In the genomic region with DNA sequence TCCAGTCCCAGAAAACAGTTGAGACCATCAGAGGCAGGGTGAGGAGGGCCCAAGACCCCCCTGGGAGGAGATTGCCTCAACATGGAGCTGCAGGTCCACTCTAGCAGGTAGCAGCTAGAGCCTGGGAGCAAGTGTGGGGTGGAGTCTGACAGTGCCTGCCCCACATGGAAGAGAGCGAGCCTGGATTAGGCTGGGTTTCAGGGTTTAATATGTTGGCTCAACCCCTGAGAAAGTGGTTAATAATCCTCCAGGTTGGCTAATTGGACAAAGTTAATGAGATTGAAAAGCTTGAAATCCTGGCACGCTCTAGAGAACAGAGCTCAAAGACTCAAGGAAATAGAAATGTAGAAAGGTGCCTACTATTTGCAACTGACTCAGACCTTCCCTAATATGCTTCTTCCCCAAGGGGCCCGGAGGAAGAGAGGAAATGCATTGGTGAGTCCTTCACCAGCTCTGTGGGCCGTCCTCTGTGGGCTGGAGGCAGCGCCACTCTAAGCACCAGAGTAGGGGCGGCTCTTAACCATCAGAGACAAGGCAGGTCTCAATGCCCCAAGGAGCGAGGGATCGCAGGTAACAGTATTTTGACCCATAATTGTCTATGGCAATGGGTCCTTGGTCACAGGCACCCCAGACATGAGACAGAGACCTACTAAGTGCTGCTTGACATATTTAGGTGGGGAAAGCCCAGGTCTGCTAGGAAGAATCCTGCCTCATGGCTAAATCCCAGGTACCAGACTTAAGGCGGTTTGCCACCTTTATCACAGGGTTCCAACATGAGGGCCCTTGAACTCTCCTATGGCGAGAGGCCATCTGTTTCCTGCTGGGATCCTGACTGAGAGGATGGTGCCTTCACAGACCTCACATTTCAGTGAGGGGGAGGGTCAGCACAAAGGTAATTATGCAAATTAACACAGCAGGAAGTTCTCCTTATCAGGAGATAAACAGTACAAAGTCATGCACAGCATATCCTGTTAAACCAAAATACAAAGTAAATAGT, we compare ENCODE assay signal across 8 cellular contexts. TPM values are rescaled to one million over a fixed set of nuclear protein-coding genes. Genes with fewer than 3 reads are reported as not detected.
DNase-seq lines count a peak whose midpoint lies in the region; ATAC-seq and TF ChIP-seq lines count a peak whose summit lies in the region.

No MANE protein-coding gene starts in this region.

- H3K4me1 Mint-ChIP-seq in activated CD8-positive, alpha-beta T cell treated with anti-CD3 and anti-CD28 coated beads for 36 hours (ENCODE audit: low read depth) = peaks cover 60% of the 10 kb centered on the region
- H3K4me1 Mint-ChIP-seq in activated CD8-positive, alpha-beta T cell treated with anti-CD3 and anti-CD28 coated beads, Interleukin-2, amount 10 ng/mL, durations not matched to agents 7 days and 5 days (ENCODE audit: low read depth) = peaks cover 70% of the 10 kb centered on the region
- H3K4me1 Mint-ChIP-seq in activated naive CD8-positive, alpha-beta T cell treated with anti-CD3 and anti-CD28 coated beads for 36 hours = peaks cover 65% of the 10 kb centered on the region

- intact Hi-C loops in activated CD8-positive, alpha-beta T cell treated with anti-CD3 and anti-CD28 coated beads for 36 hours (cut with micrococcal nuclease) = no loop called here
- intact Hi-C loops in sciatic nerve (cut with DNase I) = no loop called here

- CTCF ChIA-PET in activated CD8-positive, alpha-beta T cell treated with anti-CD3 and anti-CD28 coated beads for 36 hours (lab: Charles Lee) = interaction anchor here (0.8 to 1.0 kb wide), 3 partner anchors 12 to 131 kb away, joined by 3 to 6 read pairs (median 3); no protein-coding TSS in a partner anchor
- CTCF ChIA-PET in activated CD8-positive, alpha-beta T cell treated with anti-CD3 and anti-CD28 coated beads, Interleukin-2, amount 10 ng/mL, durations not matched to agents 7 days and 5 days (lab: Charles Lee) = interaction anchor here (1.0 to 1.3 kb wide), 2 partner anchors 42 to 160 kb away, joined by 3 read pairs; no protein-coding TSS in a partner anchor

- peak; percentile 42 for DNase-seq in activated CD8-positive, alpha-beta T cell treated with anti-CD3 and anti-CD28 coated beads for 36 hours
- no peak for DNase-seq in activated CD8-positive, alpha-beta T cell treated with anti-CD3 and anti-CD28 coated beads, Interleukin-2, amount 10 ng/mL, durations not matched to agents 7 days and 5 days
- peak; percentile 85 for DNase-seq in NCI-H2107 treated with DMSO at 0.1 percent for 48 hours (lab: John Stamatoyannopoulos, UW; ENCODE audit: unreplicated experiment)
- DNase-seq in activated naive CD8-positive, alpha-beta T cell treated with anti-CD3 and anti-CD28 coated beads for 36 hours = no peak
- DNase-seq in sciatic nerve (ENCODE audit: low spot score) = peak; percentile 37
- no peak for DNase-seq in globus pallidus (ENCODE audit: low spot score)
- no peak for DNase-seq in caudate nucleus (lab: John Stamatoyannopoulos, UW)

- no peaks in the 10 kb centered on the region for H3K27me3 Mint-ChIP-seq in activated CD8-positive, alpha-beta T cell treated with anti-CD3 and anti-CD28 coated beads for 36 hours
- no peaks in the 10 kb centered on the region for H3K27me3 Mint-ChIP-seq in activated CD8-positive, alpha-beta T cell treated with anti-CD3 and anti-CD28 coated beads, Interleukin-2, amount 10 ng/mL, durations not matched to agents 7 days and 5 days (ENCODE audit: low read depth)
- no peaks in the 10 kb centered on the region for H3K27me3 Mint-ChIP-seq in activated naive CD8-positive, alpha-beta T cell treated with anti-CD3 and anti-CD28 coated beads for 36 hours

- H3K27ac ChIP-seq in caudate nucleus (ENCODE audit: low read depth, low read length) = no peak overlapping the region

- no peak for ATAC-seq in activated CD8-positive, alpha-beta T cell treated with anti-CD3 and anti-CD28 coated beads for 36 hours
- ATAC-seq in activated CD8-positive, alpha-beta T cell treated with anti-CD3 and anti-CD28 coated beads, Interleukin-2, amount 10 ng/mL, durations not matched to agents 7 days and 5 days = no peak
- ATAC-seq in sciatic nerve (no peak), HG02885 (IDR thresholded peaks at IDR 0.05; ENCODE audit: poor library complexity, unreplicated experiment) (no peak)

- H3K27ac Mint-ChIP-seq in activated CD8-positive, alpha-beta T cell treated with anti-CD3 and anti-CD28 coated beads for 36 hours = no peak overlapping the region
- no peak overlapping the region for H3K27ac Mint-ChIP-seq in activated CD8-positive, alpha-beta T cell treated with anti-CD3 and anti-CD28 coated beads, Interleukin-2, amount 10 ng/mL, durations not matched to agents 7 days and 5 days
- peak overlapping the region; percentile 10 for H3K27ac Mint-ChIP-seq in activated naive CD8-positive, alpha-beta T cell treated with anti-CD3 and anti-CD28 coated beads for 36 hours

- H3K9me3 Mint-ChIP-seq in activated CD8-positive, alpha-beta T cell treated with anti-CD3 and anti-CD28 coated beads for 36 hours = no peaks in the 10 kb centered on the region
- H3K9me3 Mint-ChIP-seq in activated CD8-positive, alpha-beta T cell treated with anti-CD3 and anti-CD28 coated beads, Interleukin-2, amount 10 ng/mL, durations not matched to agents 7 days and 5 days (ENCODE audit: insufficient read depth) = peaks cover 7% of the 10 kb centered on the region
- peaks cover 9% of the 10 kb centered on the region for H3K9me3 Mint-ChIP-seq in activated naive CD8-positive, alpha-beta T cell treated with anti-CD3 and anti-CD28 coated beads for 36 hours

- POLR2A ChIA-PET in activated CD8-positive, alpha-beta T cell treated with anti-CD3 and anti-CD28 coated beads for 36 hours (lab: Charles Lee) = interaction anchor here (0.6 to 1.2 kb wide), 4 partner anchors 12 to 177 kb away, joined by 3 read pairs; no protein-coding TSS in a partner anchor
- POLR2A ChIA-PET in activated CD8-positive, alpha-beta T cell treated with anti-CD3 and anti-CD28 coated beads, Interleukin-2, amount 10 ng/mL, durations not matched to agents 7 days and 5 days (lab: Charles Lee) = no interaction called here

- TF ChIP-seq CTCF in activated CD8-positive, alpha-beta T cell treated with anti-CD3 and anti-CD28 coated beads for 36 hours (IDR thresholded peaks at IDR 0.05) = no peak

- H3K4me3 Mint-ChIP-seq in activated CD8-positive, alpha-beta T cell treated with anti-CD3 and anti-CD28 coated beads for 36 hours = no peak overlapping the region
- H3K4me3 Mint-ChIP-seq in activated CD8-positive, alpha-beta T cell treated with anti-CD3 and anti-CD28 coated beads, Interleukin-2, amount 10 ng/mL, durations not matched to agents 7 days and 5 days = no peak overlapping the region
- H3K4me3 Mint-ChIP-seq in activated naive CD8-positive, alpha-beta T cell treated with anti-CD3 and anti-CD28 coated beads for 36 hours = no peak overlapping the region

- H3K36me3 Mint-ChIP-seq in activated CD8-positive, alpha-beta T cell treated with anti-CD3 and anti-CD28 coated beads for 36 hours (ENCODE audit: low read depth) = no peaks in the 10 kb centered on the region
- peaks cover 4% of the 10 kb centered on the region for H3K36me3 Mint-ChIP-seq in activated CD8-positive, alpha-beta T cell treated with anti-CD3 and anti-CD28 coated beads, Interleukin-2, amount 10 ng/mL, durations not matched to agents 7 days and 5 days (ENCODE audit: low read depth)
- peaks cover 7% of the 10 kb centered on the region for H3K36me3 Mint-ChIP-seq in activated naive CD8-positive, alpha-beta T cell treated with anti-CD3 and anti-CD28 coated beads for 36 hours

RNA-seq across cellular contexts. Expression of gene RSPH1, which starts 33.8 kb away (rescaled TPM):
- not detected for total RNA-seq in activated CD8-positive, alpha-beta T cell treated with anti-CD3 and anti-CD28 coated beads for 36 hours
- not detected for total RNA-seq in activated CD8-positive, alpha-beta T cell treated with anti-CD3 and anti-CD28 coated beads, Interleukin-2, amount 10 ng/mL, durations not matched to agents 7 days and 5 days
- under 1 TPM in 1 of 2 experiments, not detected in 1; 0.32 TPM for total RNA-seq in activated naive CD8-positive, alpha-beta T cell treated with anti-CD3 and anti-CD28 coated beads for 36 hours
- 0.58 TPM for total RNA-seq in sciatic nerve

RNA-seq across cellular contexts. Expression of gene SLC37A1, which starts 51.5 kb away (rescaled TPM):
- 10 to 100 TPM; 12.8 to 14.9 TPM for total RNA-seq in activated CD8-positive, alpha-beta T cell treated with anti-CD3 and anti-CD28 coated beads for 36 hours
- 10 to 100 TPM; 18.9 to 19.2 TPM for total RNA-seq in activated CD8-positive, alpha-beta T cell treated with anti-CD3 and anti-CD28 coated beads, Interleukin-2, amount 10 ng/mL, durations not matched to agents 7 days and 5 days
- total RNA-seq in activated naive CD8-positive, alpha-beta T cell treated with anti-CD3 and anti-CD28 coated beads for 36 hours = 10 to 100 TPM; 15.7 to 17.5 TPM
- total RNA-seq in sciatic nerve = 7.4 TPM

RNA-seq across cellular contexts. Expression of gene UBASH3A, which starts 58.5 kb away (rescaled TPM):
- 10 to 100 TPM; 48.7 to 52.9 TPM for total RNA-seq in activated CD8-positive, alpha-beta T cell treated with anti-CD3 and anti-CD28 coated beads for 36 hours
- total RNA-seq in activated CD8-positive, alpha-beta T cell treated with anti-CD3 and anti-CD28 coated beads, Interleukin-2, amount 10 ng/mL, durations not matched to agents 7 days and 5 days = 10 to 100 TPM; 68.7 to 74.0 TPM
- 10 to 100 TPM; 38.9 to 41.1 TPM for total RNA-seq in activated naive CD8-positive, alpha-beta T cell treated with anti-CD3 and anti-CD28 coated beads for 36 hours
- total RNA-seq in sciatic nerve = 0.71 TPM

Comparison
In these comparisons a context has a peak if more than half of its experiments do, and no peak if none do; other contexts are left out.
1. DNase-seq: peak in activated CD8-positive, alpha-beta T cell treated with anti-CD3 and anti-CD28 coated beads for 36 hours (single experiment), NCI-H2107 treated with DMSO at 0.1 percent for 48 hours (single experiment) and sciatic nerve (single experiment); none in activated CD8-positive, alpha-beta T cell treated with anti-CD3 and anti-CD28 coated beads, Interleukin-2, amount 10 ng/mL, durations not matched to agents 7 days and 5 days (single experiment), activated naive CD8-positive, alpha-beta T cell treated with anti-CD3 and anti-CD28 coated beads for 36 hours (single experiment), globus pallidus (single experiment) and caudate nucleus (0 of 61).
2. RNA of gene UBASH3A, which starts 58.5 kb away (total RNA-seq): 68.7 to 74.0 TPM in activated CD8-positive, alpha-beta T cell treated with anti-CD3 and anti-CD28 coated beads, Interleukin-2, amount 10 ng/mL, durations not matched to agents 7 days and 5 days, 48.7 to 52.9 TPM in activated CD8-positive, alpha-beta T cell treated with anti-CD3 and anti-CD28 coated beads for 36 hours and 38.9 to 41.1 TPM in activated naive CD8-positive, alpha-beta T cell treated with anti-CD3 and anti-CD28 coated beads for 36 hours; 0.71 TPM in sciatic nerve (single experiment); every median in the first group is over 10 times any median in the second.